Comparison of ENCODE assay signal across 7 cellular contexts in the genomic region with DNA sequence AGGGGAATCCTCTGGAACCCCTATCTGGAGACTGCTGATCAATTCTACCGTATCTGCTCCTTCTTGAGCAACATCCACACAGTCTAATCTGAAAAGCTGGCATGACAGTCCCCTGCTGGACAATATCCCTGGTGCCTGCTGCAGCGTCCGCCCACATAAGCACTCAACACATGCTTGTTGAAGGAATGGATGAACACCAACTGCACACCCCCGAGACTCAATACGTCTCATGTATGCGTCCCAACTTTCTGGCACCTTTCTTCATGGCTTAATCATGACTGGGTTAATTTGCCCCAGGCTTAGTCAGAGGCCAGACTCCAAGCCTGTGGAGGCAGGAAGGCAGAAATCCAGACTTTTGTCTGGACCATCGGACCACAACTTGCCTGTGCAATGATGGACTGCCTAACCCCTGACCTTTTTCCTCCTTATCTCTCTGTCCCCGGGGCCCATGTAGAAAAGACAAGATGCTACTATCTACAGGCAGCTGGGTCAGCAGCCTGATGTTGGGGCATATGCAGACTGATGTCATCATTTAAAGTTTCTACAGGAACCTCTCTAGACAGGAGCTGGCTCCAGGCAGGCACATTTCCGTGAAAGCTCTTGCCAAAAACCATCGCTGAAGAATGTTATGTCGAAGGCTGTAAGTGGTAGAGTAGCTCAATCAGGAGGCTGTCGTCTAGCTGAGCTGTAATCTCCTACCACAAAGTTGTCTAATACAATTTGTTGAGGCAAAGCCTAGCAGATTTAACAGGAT.
DNase-seq lines count a peak whose midpoint lies in the region; ATAC-seq and TF ChIP-seq lines count a peak whose summit lies in the region.

No MANE protein-coding gene starts in this region.

- no peaks in the 10 kb centered on the region for H3K4me1 ChIP-seq in naive thymus-derived CD4-positive, alpha-beta T cell (ENCODE audit: control insufficient read depth in 2 of 2, insufficient read depth in 2 of 2, low read length in 2 of 2)

- no peaks in the 10 kb centered on the region for H3K36me3 Mint-ChIP-seq in naive thymus-derived CD4-positive, alpha-beta T cell

- peaks cover 18 to 42% (median 28%) of the 10 kb centered on the region in 5 donors for H3K27me3 Mint-ChIP-seq in naive thymus-derived CD4-positive, alpha-beta T cell

- peak; percentile 69 for DNase-seq in HK-2 (ENCODE audit: unreplicated experiment)
- DNase-seq in WERI-Rb-1, result peak; percentile 42
- DNase-seq in left cardiac atrium, result peak; percentile 61
- peak; percentile 85 for DNase-seq in stromal cell of bone marrow (ENCODE audit: low read depth)
- no peak for DNase-seq in naive thymus-derived CD4-positive, alpha-beta T cell
- no peak for DNase-seq in germinal center (ENCODE audit: low spot score)

- peak; percentile 55 for TF ChIP-seq CTCF in WERI-Rb-1 (IDR thresholded peaks at IDR 0.05; ENCODE audit: low read depth, low read length)

- H3K4me3 ChIP-seq in WERI-Rb-1 (ENCODE audit: low read depth, low read length), result no peak overlapping the region
- H3K4me3 ChIP-seq in naive thymus-derived CD4-positive, alpha-beta T cell (ENCODE audit: low read length), result no peak overlapping the region

- no peak overlapping the region for H3K4me3 Mint-ChIP-seq in naive thymus-derived CD4-positive, alpha-beta T cell

- peak; percentile 84 to 90 for ATAC-seq in left cardiac atrium
- no peak for ATAC-seq in GM18858 (IDR thresholded peaks at IDR 0.05; ENCODE audit: unreplicated experiment)
- ATAC-seq in naive thymus-derived CD4-positive, alpha-beta T cell, result no peak

- no peaks in the 10 kb centered on the region for H3K9me3 Mint-ChIP-seq in naive thymus-derived CD4-positive, alpha-beta T cell

- POLR2A ChIA-PET in naive thymus-derived CD4-positive, alpha-beta T cell (lab: Charles Lee), result no interaction called here

- intact Hi-C loops in left cardiac atrium (cut with DNase I), result loop anchor here (10.0 kb wide), 2 partner anchors 74 to 116 kb away; a partner anchor contains a TSS
- intact Hi-C loops in naive thymus-derived CD4-positive, alpha-beta T cell (cut with micrococcal nuclease), result no loop called here

- no peaks in the 10 kb centered on the region for H3K36me3 ChIP-seq in WERI-Rb-1
- no peaks in the 10 kb centered on the region for H3K36me3 ChIP-seq in naive thymus-derived CD4-positive, alpha-beta T cell (ENCODE audit: control insufficient read depth in 2 of 3, insufficient read depth in 3 of 3, low read length in 3 of 3)

- H3K4me1 Mint-ChIP-seq in naive thymus-derived CD4-positive, alpha-beta T cell, result no peaks in the 10 kb centered on the region

- CTCF ChIA-PET in naive thymus-derived CD4-positive, alpha-beta T cell (lab: Charles Lee), result no interaction called here

- no peak overlapping the region for H3K27ac Mint-ChIP-seq in naive thymus-derived CD4-positive, alpha-beta T cell

- H3K9me3 ChIP-seq in WERI-Rb-1 (ENCODE audit: severe bottlenecking), result no peaks in the 10 kb centered on the region
- H3K9me3 ChIP-seq in naive thymus-derived CD4-positive, alpha-beta T cell (ENCODE audit: control insufficient read depth in 2 of 3, low read length in 3 of 3), result no peaks in the 10 kb centered on the region

- H3K27ac ChIP-seq in WERI-Rb-1, result no peak overlapping the region
- H3K27ac ChIP-seq in naive thymus-derived CD4-positive, alpha-beta T cell (ENCODE audit: low read depth, low read length), result no peak overlapping the region

- no peaks in the 10 kb centered on the region for H3K27me3 ChIP-seq in WERI-Rb-1 (ENCODE audit: insufficient read depth, low read depth, severe bottlenecking)
- no peaks in the 10 kb centered on the region for H3K27me3 ChIP-seq in naive thymus-derived CD4-positive, alpha-beta T cell (ENCODE audit: control insufficient read depth in 2 of 2, insufficient read depth in 2 of 2, low read length in 2 of 2)

Comparison
In these comparisons a context has a peak if more than half of its experiments do, and no peak if none do; other contexts are left out.
1. DNase-seq: peak in HK-2 (single experiment), WERI-Rb-1 (single experiment), left cardiac atrium (single experiment) and stromal cell of bone marrow (single experiment); none in naive thymus-derived CD4-positive, alpha-beta T cell (0 of 9) and germinal center (single experiment).
2. ATAC-seq: peak in left cardiac atrium (2 of 2); none in GM18858 (single experiment) and naive thymus-derived CD4-positive, alpha-beta T cell (single experiment).
3. intact Hi-C loops: an anchor here in left cardiac atrium (10.0 kb wide); none called in naive thymus-derived CD4-positive, alpha-beta T cell.